ENCODE assay signal across 1 cellular context in genomic region chr5:61162010-61162831, GRCh38.
TF ChIP-seq lines count a peak whose summit lies in the region.

Gene SMIM15, minus strand, starts transcription at chr5:61162468. Its CDS starts 2,297 bp downstream, at chr5:61160171.

TF ChIP-seq in K562, 482 proteins besides CTCF, POLR2A, EP300 and RAD21 (continued from another document and continues in another):
- TF ChIP-seq THAP7 (CRISPR knock-in tag; IDR thresholded peaks at IDR 0.05) (0 out of 2 replicates have a peak, but pooled peaks have one; percentile 29), MYBL2 (IDR thresholded peaks at IDR 0.05; ENCODE audit: low read depth) (no peak), MYBL2 (CRISPR knock-in tag; IDR thresholded peaks at IDR 0.05; ENCODE audit: borderline replicate concordance) (no peak), ZNF696 (CRISPR knock-in tag; conservative IDR thresholded peaks at IDR 0.05) (no peak), GATA2 (CRISPR knock-in tag; IDR thresholded peaks at IDR 0.05) (no peak), GTF2E2 (tag; IDR thresholded peaks at IDR 0.05) (peak; percentile 77; the same call in 1 of the 2 replicates), E2F3 (CRISPR knock-in tag; IDR thresholded peaks at IDR 0.05) (no peak), PTBP1 (IDR thresholded peaks at IDR 0.05; ENCODE audit: low read depth, low read length) (no peak), MYC (IDR thresholded peaks at IDR 0.05; ENCODE audit: low read depth, low read length) (peak; percentile 85; the same call in 1 of the 2 replicates), MYC (CRISPR knock-in tag; IDR thresholded peaks at IDR 0.05; ENCODE audit: borderline replicate concordance, low read depth) (no peak), TSHZ1 (CRISPR knock-in tag; IDR thresholded peaks at IDR 0.05) (no peak), MBD1 (CRISPR knock-in tag; IDR thresholded peaks at IDR 0.05) (no peak), BDP1 (IDR thresholded peaks at IDR 0.05; ENCODE audit: insufficient read depth, insufficient read length) (no peak), CBX3 (IDR thresholded peaks at IDR 0.05; ENCODE audit: borderline replicate concordance in 1 of 2, low read length in 2 of 2) (0 out of 3 replicates have a peak, but pooled peaks of 1 of the 2 experiments have one; percentile 22), MTA3 (IDR thresholded peaks at IDR 0.05; ENCODE audit: borderline replicate concordance) (peak; percentile 76), DNMT1 (IDR thresholded peaks at IDR 0.05) (no peak), FOXJ3 (CRISPR knock-in tag; IDR thresholded peaks at IDR 0.05) (no peak), HLTF (IDR thresholded peaks at IDR 0.05) (no peak), SIX5 (IDR thresholded peaks at IDR 0.05; ENCODE audit: borderline replicate concordance in 1 of 2, insufficient read depth in 1 of 2, low read depth in 1 of 2, low read length in 2 of 2) (no peak), HBP1 (CRISPR knock-in tag; IDR thresholded peaks at IDR 0.05) (no peak), MED1 (CRISPR knock-in tag; IDR thresholded peaks at IDR 0.05; ENCODE audit: borderline replicate concordance) (no peak), TBP (optimal IDR thresholded peaks at IDR 0.05; ENCODE audit: low read depth, low read length) (peak; percentile 91), ARHGAP35 (IDR thresholded peaks at IDR 0.05; ENCODE audit: partially characterized antibody) (no peak), KLF16 (IDR thresholded peaks at IDR 0.05) (no peak), RFX1 (IDR thresholded peaks at IDR 0.05) (no peak), HDGF (IDR thresholded peaks at IDR 0.05) (no peak), HDAC2 (IDR thresholded peaks at IDR 0.05) (no peak; the same call in 1 of the 2 replicates), ID3 (CRISPR knock-in tag; IDR thresholded peaks at IDR 0.05) (no peak), ID3 (tag; IDR thresholded peaks at IDR 0.05) (0 out of 2 replicates have a peak, but pooled peaks have one; percentile 26), CLOCK (CRISPR knock-in tag; IDR thresholded peaks at IDR 0.05; ENCODE audit: borderline replicate concordance) (no peak), DIDO1 (tag; IDR thresholded peaks at IDR 0.05; ENCODE audit: low read depth) (no peak), ZNF354B (CRISPR knock-in tag; IDR thresholded peaks at IDR 0.05) (no peak), BRCA1 (IDR thresholded peaks at IDR 0.05) (no peak), BRCA1 (CRISPR knock-in tag; IDR thresholded peaks at IDR 0.05) (no peak), CAMTA2 (CRISPR knock-in tag; conservative IDR thresholded peaks at IDR 0.05) (no peak), NFATC3 (IDR thresholded peaks at IDR 0.05) (no peak), ZBTB26 (CRISPR knock-in tag; IDR thresholded peaks at IDR 0.05) (no peak), DLX4 (CRISPR knock-in tag; IDR thresholded peaks at IDR 0.05) (no peak), RCOR1 (IDR thresholded peaks at IDR 0.05; ENCODE audit: borderline replicate concordance in 1 of 2, low read depth in 2 of 2, low read length in 2 of 2) (peak in 1 of 2 experiments; percentile 52; a peak in 1 of 4 replicates), PBX2 (CRISPR knock-in tag; IDR thresholded peaks at IDR 0.05; ENCODE audit: low read depth) (no peak), PBX2 (tag; conservative IDR thresholded peaks at IDR 0.05; ENCODE audit: low read depth) (no peak), BRF2 (IDR thresholded peaks at IDR 0.05; ENCODE audit: borderline replicate concordance, insufficient read depth, insufficient read length) (no peak), CEBPG (CRISPR knock-in tag; IDR thresholded peaks at IDR 0.05) (no peak), CEBPG (tag; conservative IDR thresholded peaks at IDR 0.05 in 1 of 2, IDR thresholded peaks at IDR 0.05 in 1 of 2) (no peak), HCFC1 (IDR thresholded peaks at IDR 0.05; ENCODE audit: low read depth, low read length) (peak; percentile 53; the same call in 1 of the 2 replicates), PTRF (tag; IDR thresholded peaks at IDR 0.05) (no peak), NR2C1 (IDR thresholded peaks at IDR 0.05) (peak; percentile 67), NR2C1 (tag; IDR thresholded peaks at IDR 0.05) (peak; percentile 65; the same call in 1 of the 2 replicates), USF2 (CRISPR knock-in tag; IDR thresholded peaks at IDR 0.05) (no peak), ZKSCAN1 (IDR thresholded peaks at IDR 0.05; ENCODE audit: low read depth, low read length) (no peak), TFAM (CRISPR knock-in tag; conservative IDR thresholded peaks at IDR 0.05) (no peak), ETV1 (tag; conservative IDR thresholded peaks at IDR 0.05; ENCODE audit: low read depth) (peak; percentile 87), C11orf30 (IDR thresholded peaks at IDR 0.05; ENCODE audit: low read depth) (peak; percentile 52; the same call in 1 of the 2 replicates), SMARCB1 (IDR thresholded peaks at IDR 0.05; ENCODE audit: insufficient read length, low read depth) (no peak), SOX6 (IDR thresholded peaks at IDR 0.05) (0 out of 2 replicates have a peak, but pooled peaks have one; percentile 34), KHSRP (IDR thresholded peaks at IDR 0.05) (no peak)
